Comparison of ENCODE assay signal across 10 cellular contexts in the genomic region with DNA sequence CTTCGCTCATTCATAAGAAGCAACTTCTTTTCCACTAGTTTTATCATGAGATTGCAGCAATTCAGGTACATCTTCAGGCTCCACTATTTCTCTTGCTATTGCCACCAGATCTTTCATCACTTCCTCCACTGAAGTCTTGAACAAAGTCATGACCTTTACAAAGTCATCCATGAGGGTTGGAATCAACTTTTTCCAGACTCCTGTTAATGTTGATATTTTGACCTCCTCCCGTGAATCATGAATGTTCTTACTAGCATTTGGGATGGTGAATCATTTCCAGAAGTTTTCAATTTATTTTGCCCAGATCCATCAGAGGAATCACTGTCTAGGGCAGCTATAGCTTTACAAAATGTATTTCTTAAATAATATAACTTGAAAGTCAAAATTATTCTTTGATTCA. TPM values are rescaled to one million over a fixed set of nuclear protein-coding genes. Genes with fewer than 3 reads are reported as not detected.
DNase-seq lines count a peak whose midpoint lies in the region; ATAC-seq and TF ChIP-seq lines count a peak whose summit lies in the region.
"Had no signal": no experiment of that assay in that cellular context is flagged by ENCODE, and none has a peak within 500 bp of the region (broad histone marks: within the 10 kb centered on the region; RNA-seq: fewer than 3 reads in every experiment).

No MANE protein-coding gene starts in this region.

- peaks cover 90% of the 10 kb centered on the region for H3K79me2 ChIP-seq in SU-DHL-6 (ENCODE audit: insufficient read depth, low read length)

- H3K27me3 Mint-ChIP-seq in glutamatergic neuron (ENCODE audit: unreplicated experiment) = no peaks in the 10 kb centered on the region

- H3K27ac ChIP-seq in BLaER1 = no peak overlapping the region
- no peak overlapping the region for H3K27ac ChIP-seq in SU-DHL-6 (ENCODE audit: low read depth, low read length)
- H3K27ac ChIP-seq in upper lobe of left lung = no peak overlapping the region

- H3K9ac ChIP-seq in BLaER1 (no peak overlapping the region; the same call in 1 of the 2 replicates), SU-DHL-6 (ENCODE audit: low read length) (peak overlapping the region; percentile 88)

- H3K4me1 ChIP-seq in BLaER1 (peaks cover 41% of the 10 kb centered on the region), upper lobe of left lung (peaks cover 21 to 31% (median 29%) of the 10 kb centered on the region in 4 donors)

- H3K9me2 ChIP-seq in SU-DHL-6 (replicated peaks; ENCODE audit: insufficient read depth, low read length) = no peaks in the 10 kb centered on the region

- TF ChIP-seq CTCF in GM12865 (IDR thresholded peaks at IDR 0.05; ENCODE audit: insufficient read depth, low read depth, low read length, missing control alignments) (no peak), SU-DHL-6 (IDR thresholded peaks at IDR 0.05; ENCODE audit: insufficient read depth, low read length, poor library complexity, severe bottlenecking) (no peak), glutamatergic neuron (IDR thresholded peaks at IDR 0.05; ENCODE audit: partially characterized antibody, unreplicated experiment) (no peak), upper lobe of left lung (IDR thresholded peaks at IDR 0.05) (no peak)

- H3K9me3 Mint-ChIP-seq in glutamatergic neuron (ENCODE audit: unreplicated experiment) = peaks cover 2% of the 10 kb centered on the region

- H3K36me3 ChIP-seq in BLaER1 (0 out of 2 replicates have a peak, but pooled peaks cover 6% of the 10 kb centered on the region), SU-DHL-6 (ENCODE audit: low read length) (peaks cover 4% of the 10 kb centered on the region; the same call in 1 of the 2 replicates), upper lobe of left lung (no peaks in the 10 kb centered on the region)

- H3K9me3 ChIP-seq in BLaER1 = no peaks in the 10 kb centered on the region
- no peaks in the 10 kb centered on the region for H3K9me3 ChIP-seq in SU-DHL-6 (ENCODE audit: insufficient read depth, low read length)
- H3K9me3 ChIP-seq in upper lobe of left lung = no peaks in the 10 kb centered on the region

- 0 out of 2 replicates have a peak, but pooled peaks cover 6% of the 10 kb centered on the region for H4K20me1 ChIP-seq in BLaER1
- peaks cover 5% of the 10 kb centered on the region; the same call in 1 of the 2 replicates for H4K20me1 ChIP-seq in SU-DHL-6 (ENCODE audit: low read depth, low read length)

- H3K4me2 ChIP-seq in BLaER1 (peak overlapping the region; percentile 82), SU-DHL-6 (ENCODE audit: low read depth, low read length, poor library complexity, severe bottlenecking) (peak overlapping the region; percentile 82)

- H3F3A ChIP-seq in SU-DHL-6 (ENCODE audit: insufficient read depth) = no peaks in the 10 kb centered on the region

- no peak for TF ChIP-seq EP300 in upper lobe of left lung (IDR thresholded peaks at IDR 0.05)

- H3K36me3 Mint-ChIP-seq in glutamatergic neuron (ENCODE audit: unreplicated experiment) = no peaks in the 10 kb centered on the region

- no peak for TF ChIP-seq POLR2A in upper lobe of left lung (IDR thresholded peaks at IDR 0.05)

- ATAC-seq in GM21381 (IDR thresholded peaks at IDR 0.05; ENCODE audit: unreplicated experiment) = no peak
- no peak for ATAC-seq in upper lobe of left lung (ENCODE audit: low FRiP score in 2 of 2)

- H3K27me3 ChIP-seq in BLaER1 = no peaks in the 10 kb centered on the region
- H3K27me3 ChIP-seq in SU-DHL-6 (ENCODE audit: low read length) = no peaks in the 10 kb centered on the region
- H3K27me3 ChIP-seq in upper lobe of left lung = no peaks in the 10 kb centered on the region

- WGBS in upper lobe of left lung, 2 donors = 97 to 98% methylated on average over 2 of the region's 2 CpGs

- H3K4me3 ChIP-seq in BLaER1 (peak overlapping the region; percentile 90), GM12865 (ENCODE audit: low read depth, low read length) (peak overlapping the region; percentile 85; the same call in 1 of the 2 replicates), SU-DHL-6 (ENCODE audit: insufficient read depth, low read length, poor library complexity, severe bottlenecking) (peak overlapping the region; percentile 99), upper lobe of left lung (no peak overlapping the region)
- H3K4me3 ChIP-seq: lung had no signal

- H2AFZ ChIP-seq in SU-DHL-6 (ENCODE audit: low read depth, low read length, severe bottlenecking) = no peak overlapping the region

- no peak overlapping the region for H3K27ac Mint-ChIP-seq in glutamatergic neuron (ENCODE audit: unreplicated experiment)

- H3K4me3 Mint-ChIP-seq in glutamatergic neuron (ENCODE audit: unreplicated experiment) = peak overlapping the region; percentile 10

- H3K4me1 Mint-ChIP-seq in glutamatergic neuron (ENCODE audit: low read depth, unreplicated experiment) = peaks cover 2% of the 10 kb centered on the region

- DNase-seq in GM12865 (ENCODE audit: low read depth) (no peak), glutamatergic neuron (no peak), NCI-H1092 treated with DMSO at 0.1 percent for 48 hours (lab: John Stamatoyannopoulos, UW) (no peak), upper lobe of left lung (no peak)
- no peak for DNase-seq in stimulated activated CD4-positive, alpha-beta T cell treated with anti-CD3 and anti-CD28 coated beads, Interleukin-4, amount 100 ng/mL, for 4 hours

RNA-seq across cellular contexts. Expression of a gene that starts 1.5 kb away (rescaled TPM):
- total RNA-seq in glutamatergic neuron (ENCODE audit: unreplicated experiment) = 3.4 TPM
- 1 to 10 TPM in 4 of 6 donors, under 1 TPM in 1, not detected in 1; 0.22 to 4.1 (median 3.6) TPM for total RNA-seq in upper lobe of left lung

RNA-seq across cellular contexts. Expression of a gene that starts 1.6 kb away (rescaled TPM):
- 21.9 TPM for total RNA-seq in glutamatergic neuron (ENCODE audit: unreplicated experiment)
- total RNA-seq in upper lobe of left lung = 10 to 100 TPM in 4 of 6 donors, 1 to 10 TPM in 2; 8.0 to 26.6 (median 17.2) TPM

RNA-seq across cellular contexts. Expression of a gene that starts 35.0 kb away (rescaled TPM):
- total RNA-seq in glutamatergic neuron (ENCODE audit: unreplicated experiment) (not detected), upper lobe of left lung (not detected)
- total RNA-seq: HT-29, lung had no signal

Comparison
In these comparisons a context has a peak if more than half of its experiments do, and no peak if none do; other contexts are left out.
1. H3K4me3 ChIP-seq: peak in BLaER1 (single experiment), GM12865 (single experiment) and SU-DHL-6 (single experiment); none in upper lobe of left lung (0 of 4).